ENCODE assay signal across 9 cellular contexts in the genomic region with DNA sequence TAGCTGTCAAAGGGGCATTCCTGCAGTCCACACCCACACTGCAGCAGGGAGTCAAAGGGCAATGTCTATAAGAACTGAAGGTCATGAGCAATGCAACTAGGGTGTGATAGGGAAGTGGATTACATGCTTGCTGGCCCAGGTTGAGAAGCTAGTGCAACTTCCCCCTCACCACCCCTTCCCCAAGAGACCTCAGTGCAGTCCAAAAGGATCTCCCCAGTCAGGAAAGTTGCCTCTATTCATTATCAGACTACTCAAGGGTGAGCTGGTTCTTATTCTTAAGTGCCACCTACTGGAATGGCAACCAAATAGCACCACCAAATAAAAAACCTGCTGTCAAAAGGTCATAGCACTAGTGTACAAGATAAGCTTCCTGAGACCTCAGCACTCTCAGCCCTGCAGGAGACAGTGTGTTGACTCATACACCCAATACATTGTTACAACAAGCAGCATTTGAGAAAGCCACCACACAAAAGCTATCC. TPM values are rescaled to one million over a fixed set of nuclear protein-coding genes. Genes with fewer than 3 reads are reported as not detected.
DNase-seq lines count a peak whose midpoint lies in the region; ATAC-seq, FAIRE-seq and TF ChIP-seq lines count a peak whose summit lies in the region.
"Had no signal": no experiment of that assay in that cellular context is flagged by ENCODE, and none has a peak within 500 bp of the region (broad histone marks: within the 10 kb centered on the region; RNA-seq: fewer than 3 reads in every experiment).

No MANE protein-coding gene starts in this region.

- ATAC-seq in GM18498 (IDR thresholded peaks at IDR 0.05; ENCODE audit: unreplicated experiment) (peak; percentile 81), HG02938 (IDR thresholded peaks at IDR 0.05; ENCODE audit: unreplicated experiment) (peak; percentile 68), mucosa of descending colon (peak; percentile 75), HG03469 (IDR thresholded peaks at IDR 0.05; ENCODE audit: unreplicated experiment) (no peak)

- H3K36me3 ChIP-seq in mucosa of descending colon (ENCODE audit: low read depth): no peaks in the 10 kb centered on the region

- H3K4me3 ChIP-seq in mucosa of descending colon: no peak overlapping the region
- H3K4me3 ChIP-seq: SK-N-MC had no signal

- peak; percentile 46 for DNase-seq in SIG-M5 treated with dmso at 0.1 percent for 504 hours (lab: John Stamatoyannopoulos, UW; ENCODE audit: unreplicated experiment)
- no peak for DNase-seq in mucosa of descending colon
- no peak for DNase-seq in retina
- no peak for DNase-seq in ureter (ENCODE audit: low spot score)
- DNase-seq in GM19239 (ENCODE audit: insufficient read length, low spot score): no peak

- no peaks in the 10 kb centered on the region for H3K4me1 ChIP-seq in mucosa of descending colon (ENCODE audit: low read depth)

- FAIRE-seq in GM19239 (lab: Jason Lieb, UNC): no peak

- intact Hi-C loops in mucosa of descending colon (cut with DNase I, micrococcal nuclease): no loop called here

- no peak for TF ChIP-seq CTCF in mucosa of descending colon (IDR thresholded peaks at IDR 0.05)

- H3K9me3 ChIP-seq in mucosa of descending colon: peaks cover 10% of the 10 kb centered on the region

RNA-seq across cellular contexts. Expression of gene MTERF1, which starts 28.2 kb away (rescaled TPM):
- 10 to 100 TPM; 11.4 to 18.8 (median 12.7) TPM for total RNA-seq in mucosa of descending colon
- total RNA-seq in ureter: 20.4 TPM
